Comparison of ENCODE assay signal across 4 cellular contexts in the genomic region with DNA sequence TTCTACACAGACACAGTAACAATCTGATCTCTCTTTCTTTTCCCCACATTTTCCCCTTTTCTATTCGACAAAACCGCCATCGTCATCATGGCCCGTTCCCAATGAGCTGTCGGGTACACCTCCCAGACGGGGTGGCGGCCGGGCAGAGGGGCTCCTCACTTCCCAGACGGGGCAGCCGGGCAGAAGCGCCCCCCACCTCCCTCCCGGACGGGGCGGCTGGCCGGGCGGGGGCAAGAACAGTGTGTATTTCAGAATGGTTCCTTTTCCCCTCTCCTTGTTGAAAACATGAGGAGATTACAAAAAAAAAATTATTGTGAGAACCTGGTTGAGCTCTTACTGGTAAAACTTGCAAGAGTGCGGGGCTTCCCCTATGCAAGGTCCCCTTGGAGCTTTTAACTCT.
DNase-seq lines count a peak whose midpoint lies in the region; FAIRE-seq and TF ChIP-seq lines count a peak whose summit lies in the region.
"Not testable (repeated sequence)": the region's sequence is repeated elsewhere in the genome, so short reads cannot be mapped to it uniquely, and the experiment has no call there.

No MANE protein-coding gene starts in this region.

- not testable (repeated sequence) for H3K4me2 ChIP-seq in osteoblast (ENCODE audit: insufficient read depth, low read length)

- not testable (repeated sequence) for H3K9me3 ChIP-seq in esophagus muscularis mucosa; kidney (ENCODE audit: control insufficient read depth in 1 of 2, low read length in 2 of 2); osteoblast (ENCODE audit: low read depth, low read length)

- H3K36me3 Mint-ChIP-seq in glutamatergic neuron (ENCODE audit: unreplicated experiment) = not testable (repeated sequence)

- peak overlapping the region; percentile 51 for H2AFZ ChIP-seq in osteoblast (ENCODE audit: low read length)

- H3K36me3 ChIP-seq in esophagus muscularis mucosa; kidney (ENCODE audit: control insufficient read depth in 1 of 2, insufficient read depth in 2 of 2, low read length in 2 of 2); osteoblast (ENCODE audit: insufficient read depth, low read length): not testable (repeated sequence)

- H3K4me1 ChIP-seq in esophagus muscularis mucosa; kidney (ENCODE audit: control insufficient read depth in 1 of 2, insufficient read depth in 1 of 2, low read depth in 1 of 2, low read length in 2 of 2); osteoblast (ENCODE audit: insufficient read depth, low read length): not testable (repeated sequence)

- TF ChIP-seq POLR2A in esophagus muscularis mucosa (IDR thresholded peaks at IDR 0.05; ENCODE audit: low read depth) = not testable (repeated sequence)

- not testable (repeated sequence) for H3K4me3 Mint-ChIP-seq in glutamatergic neuron (ENCODE audit: unreplicated experiment)

- not testable (repeated sequence) for H3K9ac ChIP-seq in kidney (ENCODE audit: low read length in 2 of 2)

- not testable (repeated sequence) for H3K4me3 ChIP-seq in esophagus muscularis mucosa; kidney (ENCODE audit: low read length in 2 of 2); osteoblast (ENCODE audit: insufficient read depth, low read length)

- H3K9me3 Mint-ChIP-seq in glutamatergic neuron (ENCODE audit: unreplicated experiment) = not testable (repeated sequence)

- WGBS in esophagus muscularis mucosa = 95% methylated on average over 17 of the region's 17 CpGs

- H3K4me1 Mint-ChIP-seq in glutamatergic neuron (ENCODE audit: low read depth, unreplicated experiment) = peaks cover 14% of the 10 kb centered on the region

- TF ChIP-seq CTCF in esophagus muscularis mucosa (IDR thresholded peaks at IDR 0.05); glutamatergic neuron (IDR thresholded peaks at IDR 0.05; ENCODE audit: partially characterized antibody, unreplicated experiment); kidney (IDR thresholded peaks at IDR 0.05; ENCODE audit: borderline replicate concordance, extremely low read depth, insufficient read depth); osteoblast (IDR thresholded peaks at IDR 0.05; ENCODE audit: extremely low read depth, low read depth, low read length): not testable (repeated sequence)

- H3K27me3 ChIP-seq in esophagus muscularis mucosa; osteoblast (ENCODE audit: insufficient read depth, low read length): not testable (repeated sequence)

- peak overlapping the region; percentile 82 for H3K27ac Mint-ChIP-seq in glutamatergic neuron (ENCODE audit: unreplicated experiment)

- FAIRE-seq in kidney (lab: Jason Lieb, UNC) = not testable (repeated sequence)

- intact Hi-C loops in esophagus muscularis mucosa (cut with DNase I); kidney (cut with DNase I): not testable (repeated sequence)

- H3K27me3 Mint-ChIP-seq in glutamatergic neuron (ENCODE audit: unreplicated experiment) = not testable (repeated sequence)

- H4K20me1 ChIP-seq in osteoblast (ENCODE audit: insufficient read depth, low read length) = not testable (repeated sequence)

- H3K79me2 ChIP-seq in osteoblast (ENCODE audit: insufficient read depth, low read length) = not testable (repeated sequence)

- DNase-seq in esophagus muscularis mucosa (ENCODE audit: extremely low spot score) (peak; percentile 42), kidney (peak; percentile 46)
- not testable (repeated sequence) for DNase-seq in glutamatergic neuron; osteoblast (ENCODE audit: insufficient read length, low spot score, missing footprints)

- not testable (repeated sequence) for H3K27ac ChIP-seq in esophagus muscularis mucosa (replicated peaks in 1 of 4); kidney (ENCODE audit: low read depth in 2 of 2, low read length in 2 of 2); osteoblast (ENCODE audit: low read depth, low read length)

- not testable (repeated sequence) for TF ChIP-seq EP300 in esophagus muscularis mucosa (IDR thresholded peaks at IDR 0.05)
